ENCODE assay signal across 1 cellular context in the genomic region with DNA sequence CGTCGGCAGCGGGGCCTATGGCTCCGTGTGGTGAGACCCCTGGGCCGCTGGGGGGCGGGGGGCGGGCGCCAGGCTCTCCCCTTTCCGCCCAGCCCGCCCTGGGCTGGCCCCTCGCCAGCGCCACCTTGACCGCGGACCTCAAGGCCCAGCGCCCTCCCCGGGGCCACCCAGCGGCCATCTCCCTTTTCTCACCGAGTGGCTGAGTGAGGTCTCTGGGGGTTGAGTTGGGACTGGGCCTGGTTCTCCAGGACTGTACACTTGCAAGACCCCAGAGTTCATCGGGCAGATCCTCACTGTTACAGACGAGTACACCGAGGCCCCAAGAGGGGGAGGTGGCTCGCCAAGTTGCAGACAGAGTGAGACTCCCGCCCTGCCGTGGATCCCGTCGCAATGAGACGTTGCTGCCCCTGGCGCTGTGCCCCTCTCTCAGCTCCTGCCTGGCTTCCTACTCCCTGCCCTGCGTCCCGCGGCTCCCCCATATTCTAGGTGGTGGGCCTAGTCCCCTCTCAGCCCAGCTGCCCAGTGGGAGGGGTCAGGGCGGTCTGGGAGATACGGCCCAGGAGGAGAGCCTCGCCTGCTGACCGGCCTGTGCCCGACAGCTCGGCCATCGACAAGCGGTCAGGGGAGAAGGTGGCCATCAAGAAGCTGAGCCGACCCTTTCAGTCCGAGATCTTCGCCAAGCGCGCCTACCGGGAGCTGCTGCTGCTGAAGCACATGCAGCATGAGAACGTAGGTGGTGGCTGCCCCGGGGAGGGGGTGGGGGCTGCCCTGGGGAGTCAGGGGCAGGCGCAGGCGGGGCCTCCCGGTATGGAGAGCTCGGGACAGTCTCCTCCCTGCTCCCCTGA.
TF ChIP-seq lines count a peak whose summit lies in the region.

No MANE protein-coding gene starts in this region.

TF ChIP-seq in HEK293, 187 proteins besides CTCF, POLR2A, EP300 and RAD21 (continued from another document and continues in another):
- TF ChIP-seq, protein P1, sequence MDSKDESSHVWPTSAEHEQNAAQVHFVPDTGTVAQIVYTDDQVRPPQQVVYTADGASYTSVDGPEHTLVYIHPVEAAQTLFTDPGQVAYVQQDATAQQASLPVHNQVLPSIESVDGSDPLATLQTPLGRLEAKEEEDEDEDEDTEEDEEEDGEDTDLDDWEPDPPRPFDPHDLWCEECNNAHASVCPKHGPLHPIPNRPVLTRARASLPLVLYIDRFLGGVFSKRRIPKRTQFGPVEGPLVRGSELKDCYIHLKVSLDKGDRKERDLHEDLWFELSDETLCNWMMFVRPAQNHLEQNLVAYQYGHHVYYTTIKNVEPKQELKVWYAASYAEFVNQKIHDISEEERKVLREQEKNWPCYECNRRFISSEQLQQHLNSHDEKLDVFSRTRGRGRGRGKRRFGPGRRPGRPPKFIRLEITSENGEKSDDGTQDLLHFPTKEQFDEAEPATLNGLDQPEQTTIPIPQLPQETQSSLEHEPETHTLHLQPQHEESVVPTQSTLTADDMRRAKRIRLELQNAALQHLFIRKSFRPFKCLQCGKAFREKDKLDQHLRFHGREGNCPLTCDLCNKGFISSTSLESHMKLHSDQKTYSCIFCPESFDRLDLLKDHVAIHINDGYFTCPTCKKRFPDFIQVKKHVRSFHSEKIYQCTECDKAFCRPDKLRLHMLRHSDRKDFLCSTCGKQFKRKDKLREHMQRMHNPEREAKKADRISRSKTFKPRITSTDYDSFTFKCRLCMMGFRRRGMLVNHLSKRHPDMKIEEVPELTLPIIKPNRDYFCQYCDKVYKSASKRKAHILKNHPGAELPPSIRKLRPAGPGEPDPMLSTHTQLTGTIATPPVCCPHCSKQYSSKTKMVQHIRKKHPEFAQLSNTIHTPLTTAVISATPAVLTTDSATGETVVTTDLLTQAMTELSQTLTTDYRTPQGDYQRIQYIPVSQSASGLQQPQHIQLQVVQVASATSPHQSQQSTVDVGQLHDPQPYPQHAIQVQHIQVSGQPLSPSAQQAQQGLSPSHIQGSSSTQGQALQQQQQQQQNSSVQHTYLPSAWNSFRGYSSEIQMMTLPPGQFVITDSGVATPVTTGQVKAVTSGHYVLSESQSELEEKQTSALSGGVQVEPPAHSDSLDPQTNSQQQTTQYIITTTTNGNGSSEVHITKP (tag by site-specific recombination; IDR thresholded peaks at IDR 0.05), result peak; percentile 97
- TF ChIP-seq, protein P2, sequence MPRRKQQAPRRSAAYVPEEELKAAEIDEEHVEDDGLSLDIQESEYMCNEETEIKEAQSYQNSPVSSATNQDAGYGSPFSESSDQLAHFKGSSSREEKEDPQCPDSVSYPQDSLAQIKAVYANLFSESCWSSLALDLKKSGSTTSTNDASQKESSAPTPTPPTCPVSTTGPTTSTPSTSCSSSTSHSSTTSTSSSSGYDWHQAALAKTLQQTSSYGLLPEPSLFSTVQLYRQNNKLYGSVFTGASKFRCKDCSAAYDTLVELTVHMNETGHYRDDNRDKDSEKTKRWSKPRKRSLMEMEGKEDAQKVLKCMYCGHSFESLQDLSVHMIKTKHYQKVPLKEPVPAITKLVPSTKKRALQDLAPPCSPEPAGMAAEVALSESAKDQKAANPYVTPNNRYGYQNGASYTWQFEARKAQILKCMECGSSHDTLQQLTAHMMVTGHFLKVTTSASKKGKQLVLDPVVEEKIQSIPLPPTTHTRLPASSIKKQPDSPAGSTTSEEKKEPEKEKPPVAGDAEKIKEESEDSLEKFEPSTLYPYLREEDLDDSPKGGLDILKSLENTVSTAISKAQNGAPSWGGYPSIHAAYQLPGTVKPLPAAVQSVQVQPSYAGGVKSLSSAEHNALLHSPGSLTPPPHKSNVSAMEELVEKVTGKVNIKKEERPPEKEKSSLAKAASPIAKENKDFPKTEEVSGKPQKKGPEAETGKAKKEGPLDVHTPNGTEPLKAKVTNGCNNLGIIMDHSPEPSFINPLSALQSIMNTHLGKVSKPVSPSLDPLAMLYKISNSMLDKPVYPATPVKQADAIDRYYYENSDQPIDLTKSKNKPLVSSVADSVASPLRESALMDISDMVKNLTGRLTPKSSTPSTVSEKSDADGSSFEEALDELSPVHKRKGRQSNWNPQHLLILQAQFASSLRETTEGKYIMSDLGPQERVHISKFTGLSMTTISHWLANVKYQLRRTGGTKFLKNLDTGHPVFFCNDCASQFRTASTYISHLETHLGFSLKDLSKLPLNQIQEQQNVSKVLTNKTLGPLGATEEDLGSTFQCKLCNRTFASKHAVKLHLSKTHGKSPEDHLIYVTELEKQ (tag by site-specific recombination; IDR thresholded peaks at IDR 0.05; ENCODE audit: borderline replicate concordance), result no peak
- TF ChIP-seq ZNF660 (tag by site-specific recombination; IDR thresholded peaks at IDR 0.05) (no peak), ZNF155 (tag by site-specific recombination; IDR thresholded peaks at IDR 0.05) (no peak), SCRT1 (tag by site-specific recombination; IDR thresholded peaks at IDR 0.05; ENCODE audit: borderline replicate concordance) (no peak), OSR2 (tag by site-specific recombination; IDR thresholded peaks at IDR 0.05) (no peak), ZNF658 (tag by site-specific recombination; IDR thresholded peaks at IDR 0.05) (no peak), ZSCAN30 (tag by site-specific recombination; IDR thresholded peaks at IDR 0.05) (peak; percentile 79), ZNF292 (tag by site-specific recombination; IDR thresholded peaks at IDR 0.05; ENCODE audit: borderline replicate concordance, low read depth) (no peak), ZFP3 (tag by site-specific recombination; IDR thresholded peaks at IDR 0.05; ENCODE audit: low read depth) (no peak), MYNN (tag by site-specific recombination; IDR thresholded peaks at IDR 0.05; ENCODE audit: borderline replicate concordance) (no peak), ZBTB17 (tag by site-specific recombination; IDR thresholded peaks at IDR 0.05) (peak; percentile 88), ZNF623 (tag by site-specific recombination; IDR thresholded peaks at IDR 0.05) (no peak), ZFP37 (tag by site-specific recombination; IDR thresholded peaks at IDR 0.05) (no peak), ZNF266 (tag by site-specific recombination; IDR thresholded peaks at IDR 0.05; ENCODE audit: low read depth) (no peak), BCL11A (tag by site-specific recombination; IDR thresholded peaks at IDR 0.05; ENCODE audit: low read depth) (no peak; the same call in 1 of the 2 replicates), ZNF791 (tag by site-specific recombination; IDR thresholded peaks at IDR 0.05) (no peak), ZNF23 (tag by site-specific recombination; IDR thresholded peaks at IDR 0.05; ENCODE audit: borderline replicate concordance) (no peak), ZNF530 (tag by site-specific recombination; IDR thresholded peaks at IDR 0.05; ENCODE audit: low read depth) (no peak), ZBTB21 (tag by site-specific recombination; IDR thresholded peaks at IDR 0.05) (no peak), ZNF211 (tag by site-specific recombination; IDR thresholded peaks at IDR 0.05; ENCODE audit: low read depth) (no peak), GLI4 (tag by site-specific recombination; IDR thresholded peaks at IDR 0.05) (no peak)
- TF ChIP-seq, protein P3, sequence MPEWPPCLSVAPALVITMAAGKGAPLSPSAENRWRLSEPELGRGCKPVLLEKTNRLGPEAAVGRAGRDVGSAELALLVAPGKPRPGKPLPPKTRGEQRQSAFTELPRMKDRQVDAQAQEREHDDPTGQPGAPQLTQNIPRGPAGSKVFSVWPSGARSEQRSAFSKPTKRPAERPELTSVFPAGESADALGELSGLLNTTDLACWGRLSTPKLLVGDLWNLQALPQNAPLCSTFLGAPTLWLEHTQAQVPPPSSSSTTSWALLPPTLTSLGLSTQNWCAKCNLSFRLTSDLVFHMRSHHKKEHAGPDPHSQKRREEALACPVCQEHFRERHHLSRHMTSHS (tag by site-specific recombination; IDR thresholded peaks at IDR 0.05), result no peak
- TF ChIP-seq, protein P4, sequence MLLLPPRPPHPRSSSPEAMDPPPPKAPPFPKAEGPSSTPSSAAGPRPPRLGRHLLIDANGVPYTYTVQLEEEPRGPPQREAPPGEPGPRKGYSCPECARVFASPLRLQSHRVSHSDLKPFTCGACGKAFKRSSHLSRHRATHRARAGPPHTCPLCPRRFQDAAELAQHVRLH (tag by site-specific recombination; IDR thresholded peaks at IDR 0.05), result no peak
- TF ChIP-seq, protein P5, sequence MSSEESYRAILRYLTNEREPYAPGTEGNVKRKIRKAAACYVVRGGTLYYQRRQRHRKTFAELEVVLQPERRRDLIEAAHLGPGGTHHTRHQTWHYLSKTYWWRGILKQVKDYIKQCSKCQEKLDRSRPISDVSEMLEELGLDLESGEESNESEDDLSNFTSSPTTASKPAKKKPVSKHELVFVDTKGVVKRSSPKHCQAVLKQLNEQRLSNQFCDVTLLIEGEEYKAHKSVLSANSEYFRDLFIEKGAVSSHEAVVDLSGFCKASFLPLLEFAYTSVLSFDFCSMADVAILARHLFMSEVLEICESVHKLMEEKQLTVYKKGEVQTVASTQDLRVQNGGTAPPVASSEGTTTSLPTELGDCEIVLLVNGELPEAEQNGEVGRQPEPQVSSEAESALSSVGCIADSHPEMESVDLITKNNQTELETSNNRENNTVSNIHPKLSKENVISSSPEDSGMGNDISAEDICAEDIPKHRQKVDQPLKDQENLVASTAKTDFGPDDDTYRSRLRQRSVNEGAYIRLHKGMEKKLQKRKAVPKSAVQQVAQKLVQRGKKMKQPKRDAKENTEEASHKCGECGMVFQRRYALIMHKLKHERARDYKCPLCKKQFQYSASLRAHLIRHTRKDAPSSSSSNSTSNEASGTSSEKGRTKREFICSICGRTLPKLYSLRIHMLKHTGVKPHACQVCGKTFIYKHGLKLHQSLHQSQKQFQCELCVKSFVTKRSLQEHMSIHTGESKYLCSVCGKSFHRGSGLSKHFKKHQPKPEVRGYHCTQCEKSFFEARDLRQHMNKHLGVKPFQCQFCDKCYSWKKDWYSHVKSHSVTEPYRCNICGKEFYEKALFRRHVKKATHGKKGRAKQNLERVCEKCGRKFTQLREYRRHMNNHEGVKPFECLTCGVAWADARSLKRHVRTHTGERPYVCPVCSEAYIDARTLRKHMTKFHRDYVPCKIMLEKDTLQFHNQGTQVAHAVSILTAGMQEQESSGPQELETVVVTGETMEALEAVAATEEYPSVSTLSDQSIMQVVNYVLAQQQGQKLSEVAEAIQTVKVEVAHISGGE (tag by site-specific recombination; conservative IDR thresholded peaks at IDR 0.05; ENCODE audit: low read depth), result no peak
- TF ChIP-seq, protein P6, sequence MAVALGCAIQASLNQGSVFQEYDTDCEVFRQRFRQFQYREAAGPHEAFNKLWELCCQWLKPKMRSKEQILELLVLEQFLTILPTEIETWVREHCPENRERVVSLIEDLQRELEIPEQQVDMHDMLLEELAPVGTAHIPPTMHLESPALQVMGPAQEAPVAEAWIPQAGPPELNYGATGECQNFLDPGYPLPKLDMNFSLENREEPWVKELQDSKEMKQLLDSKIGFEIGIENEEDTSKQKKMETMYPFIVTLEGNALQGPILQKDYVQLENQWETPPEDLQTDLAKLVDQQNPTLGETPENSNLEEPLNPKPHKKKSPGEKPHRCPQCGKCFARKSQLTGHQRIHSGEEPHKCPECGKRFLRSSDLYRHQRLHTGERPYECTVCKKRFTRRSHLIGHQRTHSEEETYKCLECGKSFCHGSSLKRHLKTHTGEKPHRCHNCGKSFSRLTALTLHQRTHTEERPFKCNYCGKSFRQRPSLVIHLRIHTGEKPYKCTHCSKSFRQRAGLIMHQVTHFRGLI (tag by site-specific recombination; IDR thresholded peaks at IDR 0.05), result no peak
- TF ChIP-seq, protein P7, sequence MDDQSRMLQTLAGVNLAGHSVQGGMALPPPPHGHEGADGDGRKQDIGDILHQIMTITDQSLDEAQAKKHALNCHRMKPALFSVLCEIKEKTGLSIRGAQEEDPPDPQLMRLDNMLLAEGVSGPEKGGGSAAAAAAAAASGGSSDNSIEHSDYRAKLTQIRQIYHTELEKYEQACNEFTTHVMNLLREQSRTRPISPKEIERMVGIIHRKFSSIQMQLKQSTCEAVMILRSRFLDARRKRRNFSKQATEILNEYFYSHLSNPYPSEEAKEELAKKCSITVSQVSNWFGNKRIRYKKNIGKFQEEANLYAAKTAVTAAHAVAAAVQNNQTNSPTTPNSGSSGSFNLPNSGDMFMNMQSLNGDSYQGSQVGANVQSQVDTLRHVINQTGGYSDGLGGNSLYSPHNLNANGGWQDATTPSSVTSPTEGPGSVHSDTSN (CRISPR knock-in tag; IDR thresholded peaks at IDR 0.05), result no peak
- TF ChIP-seq, protein P8, sequence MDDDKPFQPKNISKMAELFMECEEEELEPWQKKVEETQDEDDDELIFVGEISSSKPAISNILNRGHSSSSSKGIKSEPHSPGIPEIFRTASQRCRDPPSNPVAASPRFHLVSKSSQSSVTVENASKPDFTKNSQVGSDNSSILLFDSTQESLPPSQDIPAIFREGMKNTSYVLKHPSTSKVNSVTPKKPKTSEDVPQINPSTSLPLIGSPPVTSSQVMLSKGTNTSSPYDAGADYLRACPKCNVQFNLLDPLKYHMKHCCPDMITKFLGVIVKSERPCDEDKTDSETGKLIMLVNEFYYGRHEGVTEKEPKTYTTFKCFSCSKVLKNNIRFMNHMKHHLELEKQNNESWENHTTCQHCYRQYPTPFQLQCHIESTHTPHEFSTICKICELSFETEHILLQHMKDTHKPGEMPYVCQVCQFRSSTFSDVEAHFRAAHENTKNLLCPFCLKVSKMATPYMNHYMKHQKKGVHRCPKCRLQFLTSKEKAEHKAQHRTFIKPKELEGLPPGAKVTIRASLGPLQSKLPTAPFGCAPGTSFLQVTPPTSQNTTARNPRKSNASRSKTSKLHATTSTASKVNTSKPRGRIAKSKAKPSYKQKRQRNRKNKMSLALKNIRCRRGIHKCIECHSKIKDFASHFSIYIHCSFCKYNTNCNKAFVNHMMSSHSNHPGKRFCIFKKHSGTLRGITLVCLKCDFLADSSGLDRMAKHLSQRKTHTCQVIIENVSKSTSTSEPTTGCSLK (tag by site-specific recombination; IDR thresholded peaks at IDR 0.05), result no peak
- TF ChIP-seq, protein P9, sequence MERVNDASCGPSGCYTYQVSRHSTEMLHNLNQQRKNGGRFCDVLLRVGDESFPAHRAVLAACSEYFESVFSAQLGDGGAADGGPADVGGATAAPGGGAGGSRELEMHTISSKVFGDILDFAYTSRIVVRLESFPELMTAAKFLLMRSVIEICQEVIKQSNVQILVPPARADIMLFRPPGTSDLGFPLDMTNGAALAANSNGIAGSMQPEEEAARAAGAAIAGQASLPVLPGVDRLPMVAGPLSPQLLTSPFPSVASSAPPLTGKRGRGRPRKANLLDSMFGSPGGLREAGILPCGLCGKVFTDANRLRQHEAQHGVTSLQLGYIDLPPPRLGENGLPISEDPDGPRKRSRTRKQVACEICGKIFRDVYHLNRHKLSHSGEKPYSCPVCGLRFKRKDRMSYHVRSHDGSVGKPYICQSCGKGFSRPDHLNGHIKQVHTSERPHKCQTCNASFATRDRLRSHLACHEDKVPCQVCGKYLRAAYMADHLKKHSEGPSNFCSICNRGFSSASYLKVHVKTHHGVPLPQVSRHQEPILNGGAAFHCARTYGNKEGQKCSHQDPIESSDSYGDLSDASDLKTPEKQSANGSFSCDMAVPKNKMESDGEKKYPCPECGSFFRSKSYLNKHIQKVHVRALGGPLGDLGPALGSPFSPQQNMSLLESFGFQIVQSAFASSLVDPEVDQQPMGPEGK (tag by site-specific recombination; IDR thresholded peaks at IDR 0.05), result peak; percentile 44
- TF ChIP-seq, protein P10, sequence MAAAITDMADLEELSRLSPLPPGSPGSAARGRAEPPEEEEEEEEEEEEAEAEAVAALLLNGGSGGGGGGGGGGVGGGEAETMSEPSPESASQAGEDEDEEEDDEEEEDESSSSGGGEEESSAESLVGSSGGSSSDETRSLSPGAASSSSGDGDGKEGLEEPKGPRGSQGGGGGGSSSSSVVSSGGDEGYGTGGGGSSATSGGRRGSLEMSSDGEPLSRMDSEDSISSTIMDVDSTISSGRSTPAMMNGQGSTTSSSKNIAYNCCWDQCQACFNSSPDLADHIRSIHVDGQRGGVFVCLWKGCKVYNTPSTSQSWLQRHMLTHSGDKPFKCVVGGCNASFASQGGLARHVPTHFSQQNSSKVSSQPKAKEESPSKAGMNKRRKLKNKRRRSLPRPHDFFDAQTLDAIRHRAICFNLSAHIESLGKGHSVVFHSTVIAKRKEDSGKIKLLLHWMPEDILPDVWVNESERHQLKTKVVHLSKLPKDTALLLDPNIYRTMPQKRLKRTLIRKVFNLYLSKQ (tag by site-specific recombination; IDR thresholded peaks at IDR 0.05; ENCODE audit: borderline replicate concordance), result no peak
